25 cellular contexts compared by ENCODE assay signal in genomic region chr2:15485949-15486348, GRCh38.
"Had no signal": no experiment of that assay in that cellular context is flagged by ENCODE, and none has a peak within 500 bp of the region (broad histone marks: within the 10 kb centered on the region; RNA-seq: fewer than 3 reads in every experiment).

No MANE protein-coding gene starts in this region.

- DNase-seq: Karpas-422, KG1, MG63, NCI-H1092, NCI-H1105 treated with DMSO at 0.1 percent for 48 hours, NCI-H1417 treated with DMSO at 0.1 percent for 48 hours, NCI-H146, NCI-H1694 treated with DMSO at 0.1 percent for 48 hours, NCI-H1930, NCI-H2081, NCI-H2107, NCI-H226, NCI-H446, NCI-H510A, NCI-H526, NCI-H82, Right ventricle myocardium superior, RPMI8226, SIG-M5, SK-N-SH, SW 1271 had no signal

- H3K4me3 ChIP-seq: MG63, SJSA1 had no signal

- H3K4me1 ChIP-seq: SJSA1 had no signal

- H3K9ac ChIP-seq: SK-N-SH had no signal

- FAIRE-seq: HTR-8/SVneo, RCC 7860 had no signal

- H3K27ac ChIP-seq: HL-60, SJSA1 had no signal

- H3K4me2 ChIP-seq: SK-N-SH had no signal

- H3K27me3 ChIP-seq: MG63, SJSA1 had no signal

- H3K9me3 ChIP-seq: MG63, SJSA1, SK-N-SH had no signal
